8 cellular contexts compared by ENCODE assay signal in the genomic region with DNA sequence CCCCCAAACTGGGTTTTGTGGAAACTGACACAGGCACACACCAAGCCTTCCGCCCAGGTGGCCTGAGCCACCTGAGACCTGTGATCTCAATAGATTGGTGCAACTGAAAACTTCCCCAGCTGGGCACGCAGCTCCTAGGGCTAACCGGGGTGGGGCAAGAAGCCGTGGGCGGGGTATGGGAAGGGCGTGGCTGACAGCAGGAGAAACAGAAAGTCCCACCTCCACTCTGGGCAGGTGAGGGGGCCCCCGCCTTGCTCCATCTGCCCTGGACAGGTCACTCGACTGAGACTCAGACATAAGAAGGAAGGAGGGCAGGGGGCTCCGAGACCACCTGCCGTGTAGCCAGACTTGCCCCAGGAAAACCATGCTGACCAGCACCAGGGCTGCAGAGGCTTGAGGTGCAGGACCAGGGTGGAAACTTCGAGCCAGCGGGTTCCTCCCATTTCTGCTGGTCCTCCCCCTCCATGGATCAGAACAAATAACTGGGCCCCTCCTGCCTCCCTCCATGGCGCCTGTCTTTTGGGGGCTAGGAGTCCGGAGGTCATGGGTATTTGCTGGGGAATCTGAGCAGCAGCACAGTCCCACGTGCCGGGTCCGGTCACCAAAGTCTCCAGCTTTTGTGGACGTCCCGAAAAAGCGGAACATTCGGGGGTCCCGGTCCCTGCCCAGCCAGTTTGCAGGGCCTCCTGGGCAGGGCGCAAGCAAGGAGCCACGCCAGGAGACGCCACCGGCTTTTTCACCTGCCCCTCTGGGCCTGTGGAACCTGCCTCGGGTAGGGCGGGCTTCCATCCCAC. TPM values are rescaled to one million over a fixed set of nuclear protein-coding genes. Genes with fewer than 3 reads are reported as not detected.
DNase-seq lines count a peak whose midpoint lies in the region; TF ChIP-seq lines count a peak whose summit lies in the region.

No MANE protein-coding gene starts in this region.

- no peak for TF ChIP-seq CTCF in HFF-Myc (IDR thresholded peaks at IDR 0.05; ENCODE audit: low read depth, low read length, missing control alignments)

- DNase-seq in AG08395 (ENCODE audit: low spot score) (peak; percentile 28), HFF-Myc (ENCODE audit: extremely low read depth, low read depth) (no peak), SKM-1 (lab: John Stamatoyannopoulos, UW; ENCODE audit: unreplicated experiment) (peak; percentile 4), NCI-H524 (lab: John Stamatoyannopoulos, UW) (no peak), cerebellar cortex (ENCODE audit: low spot score) (no peak)

- H3K9me3 ChIP-seq in iPS-18a (ENCODE audit: control insufficient read depth, low read depth, low read length) (no peaks in the 10 kb centered on the region), skeletal muscle satellite cell (replicated peaks; ENCODE audit: low read length) (no peaks in the 10 kb centered on the region)

- H3K9ac ChIP-seq in iPS-18a (ENCODE audit: low read length) (peak overlapping the region; percentile 58), skeletal muscle satellite cell (ENCODE audit: low read depth, low read length) (peak overlapping the region; percentile 87)

- peak overlapping the region; percentile 100 for H3K4me2 ChIP-seq in skeletal muscle satellite cell (ENCODE audit: low read length)

- H3K4me3 ChIP-seq in HFF-Myc (replicated peaks; ENCODE audit: low read depth, low read length) (peak overlapping the region; percentile 85), iPS-18a (ENCODE audit: low read length) (peak overlapping the region; percentile 70), skeletal muscle satellite cell (ENCODE audit: low read length) (peak overlapping the region; percentile 84)

- H3K4me1 ChIP-seq in iPS-18a (ENCODE audit: control insufficient read depth, low read depth, low read length) (peaks cover 4% of the 10 kb centered on the region), skeletal muscle satellite cell (ENCODE audit: control insufficient read depth, insufficient read depth, low read length) (peaks cover 38% of the 10 kb centered on the region)

- peak overlapping the region; percentile 76 for H3K27ac ChIP-seq in angular gyrus (ENCODE audit: low read depth, low read length)
- no peak overlapping the region for H3K27ac ChIP-seq in iPS-18a (ENCODE audit: low read length)

- H3K27me3 ChIP-seq in iPS-18a (ENCODE audit: control insufficient read depth, insufficient read depth, low read length) (no peaks in the 10 kb centered on the region), skeletal muscle satellite cell (ENCODE audit: control insufficient read depth, insufficient read depth, low read length) (no peaks in the 10 kb centered on the region)

- H3K36me3 ChIP-seq in iPS-18a (ENCODE audit: control insufficient read depth, low read depth, low read length) = no peaks in the 10 kb centered on the region
- H3K36me3 ChIP-seq in skeletal muscle satellite cell (ENCODE audit: insufficient read depth, low read length) = no peaks in the 10 kb centered on the region

RNA-seq across cellular contexts. Expression of gene TIMP2, which starts 1.3 kb away (rescaled TPM):
- total RNA-seq in skeletal muscle satellite cell (2012; rRNA removed) = 44.4 and 67.9 TPM in 2 replicates

RNA-seq across cellular contexts. Expression of gene CEP295NL, which starts 20.9 kb away (rescaled TPM):
- 1.0 and 1.5 TPM in 2 replicates for total RNA-seq in skeletal muscle satellite cell (2012; rRNA removed)

RNA-seq across cellular contexts. Expression of gene LGALS3BP, which starts 55.9 kb away (rescaled TPM):
- total RNA-seq in skeletal muscle satellite cell (2012; rRNA removed) = 306 and 332 TPM in 2 replicates

Comparison
In these comparisons a context has a peak if more than half of its experiments do, and no peak if none do; other contexts are left out.
1. DNase-seq: peak in AG08395 (single experiment) and SKM-1 (single experiment); none in HFF-Myc (single experiment), NCI-H524 (0 of 2) and cerebellar cortex (single experiment).
2. Peak in every context shown above with its lines, with median percentiles within 50 percentile points of each other: H3K4me3 ChIP-seq.